Comparison of ENCODE assay signal across 7 cellular contexts in the genomic region with DNA sequence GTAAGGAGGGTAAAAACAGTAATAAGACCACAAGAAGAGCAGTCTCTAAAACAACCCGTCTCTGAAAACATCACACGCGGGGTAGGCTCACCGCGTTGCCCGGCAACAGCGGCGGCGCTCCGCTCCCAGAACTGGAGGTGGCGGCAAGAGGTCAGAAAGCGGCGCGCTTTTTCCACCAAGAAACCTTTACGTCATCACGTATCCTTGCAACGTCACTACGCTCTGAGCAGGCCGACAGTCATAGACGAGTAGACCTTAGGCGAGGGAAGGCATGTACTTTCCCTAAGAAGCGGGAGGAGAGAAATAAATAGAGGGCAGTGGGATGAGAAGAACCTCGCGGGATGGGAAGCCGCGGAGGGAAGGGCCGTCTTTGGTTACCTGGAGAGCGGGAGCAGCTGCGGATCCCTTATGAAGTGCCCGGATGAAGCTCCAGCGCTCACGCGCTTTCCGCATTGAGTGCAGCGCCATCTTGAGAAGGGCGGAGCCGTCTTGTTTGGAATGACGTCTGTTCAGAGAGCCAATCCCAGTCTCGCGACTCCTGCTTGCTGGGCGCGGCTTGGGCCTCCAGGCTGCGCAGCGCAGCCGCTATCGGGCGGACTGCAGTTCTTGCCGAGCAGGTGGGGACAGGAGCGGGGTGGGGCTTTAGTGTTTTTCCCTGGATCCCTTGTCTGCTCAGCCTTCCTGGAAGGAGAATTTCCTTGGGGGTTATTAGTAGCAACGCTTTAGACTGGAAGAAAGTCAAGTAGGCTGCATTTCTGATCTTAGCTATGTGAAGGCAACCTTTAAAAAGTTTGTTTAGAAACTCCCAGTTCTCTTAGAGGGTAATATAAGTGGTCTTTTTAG.
DNase-seq lines count a peak whose midpoint lies in the region; ATAC-seq and TF ChIP-seq lines count a peak whose summit lies in the region.

A gene (minus strand): TSS at position 477 of the 843 bp plus-strand sequence. CDS start 9 bp downstream, at position 468.

- in situ Hi-C loops in astrocyte of the spinal cord (cut with HindIII; ENCODE audit: low sequenced_read_pairs): no loop called here

- peak; percentile 93 for ATAC-seq in GM18517 (IDR thresholded peaks at IDR 0.05; ENCODE audit: unreplicated experiment)
- ATAC-seq in HG03039 (IDR thresholded peaks at IDR 0.05; ENCODE audit: unreplicated experiment): peak; percentile 96

- peak within 1 kb of the TSS; percentile 82 for H3K4me3 ChIP-seq in astrocyte of the spinal cord (ENCODE audit: low read depth, low read length)
- peak within 1 kb of the TSS; percentile 88 for H3K4me3 ChIP-seq in retinal pigment epithelial cell (ENCODE audit: low read length)

- DNase-seq in NCI-H2081 (lab: John Stamatoyannopoulos, UW) (peak; percentile 93 to 96), T1000 (lab: John Stamatoyannopoulos, UW) (peak; percentile 98), astrocyte of the spinal cord (ENCODE audit: low read depth, low spot score) (peak; percentile 99), hypothalamus (lab: John Stamatoyannopoulos, UW) (peak; percentile 66 to 100 (median 93)), retinal pigment epithelial cell (ENCODE audit: low read depth) (peak; percentile 95)

- no peak for TF ChIP-seq CTCF in astrocyte of the spinal cord (IDR thresholded peaks at IDR 0.05; ENCODE audit: low read depth, low read length)
- no peak for TF ChIP-seq CTCF in retinal pigment epithelial cell (conservative IDR thresholded peaks at IDR 0.05; ENCODE audit: low read depth, low read length)

Comparison
In these comparisons a context has a peak if more than half of its experiments do, and no peak if none do; other contexts are left out.
1. Peak in every context shown above with its lines: DNase-seq, ATAC-seq and H3K4me3 ChIP-seq.